Comparison of ENCODE assay signal across 16 cellular contexts in genomic region chr1:246934777-246935176, GRCh38.
"Had no signal": no experiment of that assay in that cellular context is flagged by ENCODE, and none has a peak within 500 bp of the region (broad histone marks: within the 10 kb centered on the region; RNA-seq: fewer than 3 reads in every experiment).

No MANE protein-coding gene starts in this region.

- H3K9me3 Mint-ChIP-seq: naive thymus-derived CD8-positive, alpha-beta T cell had no signal

- H3K27me3 Mint-ChIP-seq: naive thymus-derived CD8-positive, alpha-beta T cell had no signal

- H3K4me1 ChIP-seq: breast epithelium had no signal

- H3K27ac Mint-ChIP-seq: naive thymus-derived CD8-positive, alpha-beta T cell had no signal

- H3K36me3 Mint-ChIP-seq: naive thymus-derived CD8-positive, alpha-beta T cell had no signal

- H3K4me3 ChIP-seq: breast epithelium, left lung, mucosa of descending colon, prostate gland, right lobe of liver, spleen, uterus had no signal

- H3K9me3 ChIP-seq: breast epithelium, left lung, mucosa of descending colon, prostate gland, right lobe of liver, spleen, uterus had no signal

- H3K27ac ChIP-seq: breast epithelium, left lung, prostate gland, right lobe of liver, spleen, uterus had no signal

- ATAC-seq: left lung; mucosa of descending colon; naive thymus-derived CD8-positive, alpha-beta T cell; right lobe of liver had no signal

- H3K27me3 ChIP-seq: breast epithelium, left lung, right lobe of liver, spleen, uterus had no signal

- FAIRE-seq: endometrium, kidney had no signal

- H3K4me3 Mint-ChIP-seq: naive thymus-derived CD8-positive, alpha-beta T cell had no signal

- H3K36me3 ChIP-seq: breast epithelium, left lung, prostate gland, right lobe of liver, spleen, uterus had no signal

- DNase-seq: activated CD4-positive, alpha-beta T cell treated with anti-CD3 and anti-CD28 coated beads, Interleukin-2, amount 50 U/mL, for 4 hours; activated CD4-positive, CD25-positive, alpha-beta regulatory T cell treated with anti-CD3 and anti-CD28 coated beads, Interleukin-2, amount 50 U/mL, for 72 hours; activated naive CD4-positive, alpha-beta T cell treated with Interleukin-2 at 50 U/mL for 16 hours; activated T-cell treated with anti-CD3 and anti-CD28 coated beads for 4 hours; aorta; kidney; left lung; mammary epithelial cell; mucosa of descending colon; naive thymus-derived CD8-positive, alpha-beta T cell; right lobe of liver; spleen; uterus had no signal
